ENCODE assay signal across 12 cellular contexts in the genomic region with DNA sequence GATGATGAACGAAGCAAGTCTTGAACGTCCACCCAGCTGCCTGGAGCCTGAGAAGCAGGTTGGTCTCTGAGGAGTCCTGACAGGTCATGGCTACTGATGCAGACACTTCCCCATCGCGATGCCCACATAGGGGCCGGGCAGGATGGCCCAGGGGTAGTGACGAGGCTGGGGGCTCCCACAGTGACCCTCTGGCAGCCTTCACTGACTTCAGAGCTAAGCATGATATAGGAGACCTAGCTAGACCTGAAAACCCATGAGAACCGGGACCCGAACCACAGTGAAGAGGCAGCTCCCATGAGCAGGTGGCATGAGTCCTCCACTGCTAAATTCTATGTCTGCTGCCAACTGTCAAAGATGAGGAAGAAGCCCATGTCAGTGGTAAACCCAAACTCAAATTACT.
"Had no signal": no experiment of that assay in that cellular context is flagged by ENCODE, and none has a peak within 500 bp of the region (broad histone marks: within the 10 kb centered on the region; RNA-seq: fewer than 3 reads in every experiment).

No MANE protein-coding gene starts in this region.

- H3K27ac ChIP-seq: SJCRH30 had no signal

- H3K9me3 ChIP-seq: MG63, SJCRH30 had no signal

- H3K36me3 ChIP-seq: MG63, SJCRH30 had no signal

- H3K27me3 ChIP-seq: MG63, SJCRH30 had no signal

- ATAC-seq: HepG2, Panc1, SK-N-SH treated with all-trans-retinoic acid at 6 μM for 48 hours had no signal

- H3K4me1 ChIP-seq: SJCRH30 had no signal

- DNase-seq: Karpas-422; KG1; NCI-H187; NCI-H2029; NCI-H526; NCI-H82; NK-92 treated with Interleukin-12 subunit alpha and Interleukin-12 subunit beta, amount 100 ng/mL, for 24 hours; SJCRH30 had no signal

- H3K4me3 ChIP-seq: MG63, SJCRH30 had no signal
